8 cellular contexts compared by ENCODE assay signal in the genomic region with DNA sequence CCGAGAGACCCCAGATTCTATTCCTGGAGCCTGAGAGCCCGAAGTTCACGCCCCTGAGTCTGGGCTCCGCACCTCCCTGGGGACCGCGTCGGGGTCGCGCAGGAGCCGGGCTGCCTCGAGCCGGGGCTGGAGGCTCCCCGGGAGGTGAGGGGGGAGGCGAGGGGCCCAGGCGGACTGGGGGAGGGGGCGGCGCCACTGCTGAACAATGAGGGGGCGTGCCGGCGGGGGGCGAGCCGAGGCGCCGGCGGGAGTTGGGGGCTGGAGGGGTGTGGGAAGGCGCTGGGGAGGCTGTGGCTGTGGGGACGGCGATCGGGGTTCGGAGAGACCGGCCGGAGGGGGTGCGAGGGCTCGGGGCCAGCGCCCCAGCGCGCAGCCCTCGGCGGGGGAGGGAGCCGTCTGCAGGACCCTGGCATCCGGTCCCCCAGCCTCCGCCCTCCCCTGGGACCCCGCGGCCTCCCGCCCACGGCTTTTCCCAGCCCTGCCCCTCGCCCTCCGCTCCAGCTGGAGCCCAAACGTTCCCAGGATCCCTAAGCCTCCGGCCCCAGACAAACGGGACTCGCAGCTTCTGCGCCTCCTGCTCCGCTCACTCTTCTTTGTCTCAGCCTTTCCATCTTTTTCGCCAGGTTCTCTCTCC. TPM values are rescaled to one million over a fixed set of nuclear protein-coding genes. Genes with fewer than 3 reads are reported as not detected.
DNase-seq lines count a peak whose midpoint lies in the region; ATAC-seq and TF ChIP-seq lines count a peak whose summit lies in the region.

No MANE protein-coding gene starts in this region.

- no peak for TF ChIP-seq CTCF in body of pancreas (IDR thresholded peaks at IDR 0.05)

- H3K27me3 ChIP-seq in body of pancreas = no peaks in the 10 kb centered on the region

- 5 to 10% methylated on average over 12 to 32 of the region's 55 CpGs for WGBS in body of pancreas, 2 donors

- peaks cover 45% of the 10 kb centered on the region for H3K4me1 ChIP-seq in body of pancreas

- no peaks in the 10 kb centered on the region for H3K9me3 Mint-ChIP-seq in stimulated activated memory B cell treated with anti-CD40 and anti-IgM and Interleukin-4, amounts not matched to agents 10 μg/mL and 1 μg/mL and 100 μg/mL, for 72 hours

- peaks cover 37% of the 10 kb centered on the region for H3K36me3 Mint-ChIP-seq in stimulated activated memory B cell treated with anti-CD40 and anti-IgM and Interleukin-4, amounts not matched to agents 10 μg/mL and 1 μg/mL and 100 μg/mL, for 72 hours

- H3K4me3 Mint-ChIP-seq in stimulated activated memory B cell treated with anti-CD40 and anti-IgM and Interleukin-4, amounts not matched to agents 10 μg/mL and 1 μg/mL and 100 μg/mL, for 72 hours = peak overlapping the region; percentile 95

- no peaks in the 10 kb centered on the region for H3K27me3 Mint-ChIP-seq in stimulated activated memory B cell treated with anti-CD40 and anti-IgM and Interleukin-4, amounts not matched to agents 10 μg/mL and 1 μg/mL and 100 μg/mL, for 72 hours

- no peaks in the 10 kb centered on the region for H3K9me3 ChIP-seq in body of pancreas

- peaks cover 50% of the 10 kb centered on the region for H3K4me1 Mint-ChIP-seq in stimulated activated memory B cell treated with anti-CD40 and anti-IgM and Interleukin-4, amounts not matched to agents 10 μg/mL and 1 μg/mL and 100 μg/mL, for 72 hours

- no peaks in the 10 kb centered on the region for H3K36me3 ChIP-seq in body of pancreas (replicated peaks in 1 of 2; ENCODE audit: insufficient read depth in 1 of 2, low read depth in 2 of 2)

- peak overlapping the region; percentile 91 for H3K27ac Mint-ChIP-seq in stimulated activated memory B cell treated with anti-CD40 and anti-IgM and Interleukin-4, amounts not matched to agents 10 μg/mL and 1 μg/mL and 100 μg/mL, for 72 hours

- peak; percentile 57 for DNase-seq in DMS53 (lab: John Stamatoyannopoulos, UW)
- no peak for DNase-seq in DMS53 treated with DMSO at 0.1 percent for 48 hours (lab: John Stamatoyannopoulos, UW; ENCODE audit: unreplicated experiment)
- DNase-seq in NCI-H748 treated with DMSO at 0.1 percent for 48 hours (lab: John Stamatoyannopoulos, UW) = peak; percentile 15
- peak in 2 of 4 donors; percentile 36 to 38 for DNase-seq in body of pancreas
- peak; percentile 74 for DNase-seq in iPS-NIHi11 (ENCODE audit: low spot score)
- DNase-seq in NCI-H446 treated with DMSO at 0.1 percent for 48 hours (lab: John Stamatoyannopoulos, UW) = no peak

- H3K27ac ChIP-seq in body of pancreas = peak overlapping the region; percentile 46 to 98 (median 71)

- H3K4me3 ChIP-seq in body of pancreas = peak overlapping the region; percentile 4 to 33

- intact Hi-C loops in body of pancreas (cut with DNase I) = loop anchor here (10.0 kb wide), 1 partner anchor 69 kb away; the partner anchor contains the start of gene SAMD4B

- no peak for TF ChIP-seq POLR2A in body of pancreas (IDR thresholded peaks at IDR 0.05)

- no peak for ATAC-seq in body of pancreas
- ATAC-seq in stimulated activated memory B cell treated with anti-CD40 and anti-IgM and Interleukin-4, amounts not matched to agents 10 μg/mL and 1 μg/mL and 100 μg/mL, for 72 hours = no peak
- no peak for ATAC-seq in GM21825 (IDR thresholded peaks at IDR 0.05; ENCODE audit: unreplicated experiment)

RNA-seq across cellular contexts. Expression of gene PLEKHG2, which starts 0.9 kb away (rescaled TPM):
- 10 to 100 TPM in 1 of 2 donors, 1 to 10 TPM in 1; 6.7 to 13.2 TPM for total RNA-seq in body of pancreas

RNA-seq across cellular contexts. Expression of gene ZFP36, which starts 6.7 kb away (rescaled TPM):
- 100 to 1,000 TPM in 1 of 2 donors, 10 to 100 TPM in 1; 55.8 to 108 TPM for total RNA-seq in body of pancreas

RNA-seq across cellular contexts. Expression of gene MED29, which starts 22.2 kb away (rescaled TPM):
- 10 to 100 TPM; 23.1 to 40.9 TPM for total RNA-seq in body of pancreas

RNA-seq across cellular contexts. Expression of gene RPS16, which starts 22.4 kb away (rescaled TPM):
- total RNA-seq in body of pancreas = 1,000 to 10,000 TPM in 1 of 2 donors, 100 to 1,000 TPM in 1; 573 to 1,475 TPM

RNA-seq across cellular contexts. Expression of gene PAF1, which starts 22.5 kb away (rescaled TPM):
- 10 to 100 TPM; 16.9 to 49.8 TPM for total RNA-seq in body of pancreas

Comparison
In these comparisons a context has a peak if more than half of its experiments do, and no peak if none do; other contexts are left out.
1. DNase-seq: peak in DMS53 (single experiment), NCI-H748 treated with DMSO at 0.1 percent for 48 hours (single experiment) and iPS-NIHi11 (single experiment); none in DMS53 treated with DMSO at 0.1 percent for 48 hours (single experiment) and NCI-H446 treated with DMSO at 0.1 percent for 48 hours (single experiment).